In the genomic region with DNA sequence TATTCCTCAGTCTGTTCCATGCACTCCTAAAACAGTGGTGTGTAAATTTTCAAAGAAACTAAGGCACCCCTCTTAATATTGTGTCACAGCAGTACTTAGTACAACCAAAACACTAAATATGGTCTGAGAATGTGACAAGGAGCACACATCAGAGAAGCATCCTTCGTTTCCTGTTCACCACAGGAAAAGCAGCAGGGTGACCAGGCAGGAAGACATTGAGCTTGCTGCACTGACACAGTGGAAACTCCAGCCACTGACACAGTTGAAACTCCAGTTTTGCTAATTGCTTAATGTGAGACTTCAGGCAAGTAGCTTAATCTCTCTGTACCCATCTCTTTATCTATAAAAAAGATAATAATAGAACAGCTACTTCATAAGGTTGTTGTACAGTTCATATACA, we compare ENCODE assay signal across 36 cellular contexts.
"Had no signal": no experiment of that assay in that cellular context is flagged by ENCODE, and none has a peak within 500 bp of the region (broad histone marks: within the 10 kb centered on the region; RNA-seq: fewer than 3 reads in every experiment).

No MANE protein-coding gene starts in this region.

- H3K27me3 Mint-ChIP-seq: activated B cell treated with CpG ODN at 0.5 μM for 24 hours; activated CD4-positive, alpha-beta T cell treated with anti-CD3 and anti-CD28 coated beads, Interleukin-2, amount 10 ng/mL, durations not matched to agents 24 days and 14 days; activated naive CD4-positive, alpha-beta T cell treated with anti-CD3 and anti-CD28 coated beads, Interleukin-2, amount 10 ng/mL, durations not matched to agents 7 days and 5 days; activated naive CD8-positive, alpha-beta T cell treated with anti-CD3 and anti-CD28 coated beads, Interleukin-2, amount 10 ng/mL, durations not matched to agents 7 days and 5 days had no signal

- H3K4me1 ChIP-seq: ascending aorta had no signal

- H3K27ac ChIP-seq: ascending aorta, cardiac muscle cell, WERI-Rb-1 had no signal

- H3K4me3 ChIP-seq: ascending aorta, cardiac muscle cell had no signal

- H3K27me3 ChIP-seq: ascending aorta, cardiac muscle cell had no signal

- H3K9me3 ChIP-seq: ascending aorta had no signal

- H3K4me3 Mint-ChIP-seq: activated B cell treated with CpG ODN at 0.5 μM for 24 hours; activated CD4-positive, alpha-beta memory T cell treated with anti-CD3 and anti-CD28 coated beads for 36 hours; activated CD4-positive, alpha-beta T cell treated with anti-CD3 and anti-CD28 coated beads, Interleukin-2, amount 10 ng/mL, durations not matched to agents 24 days and 14 days; activated CD8-positive, alpha-beta T cell treated with anti-CD3 and anti-CD28 coated beads for 36 hours; activated naive CD4-positive, alpha-beta T cell treated with anti-CD3 and anti-CD28 coated beads, Interleukin-2, amount 10 ng/mL, durations not matched to agents 7 days and 5 days; activated naive CD4-positive, alpha-beta T cell treated with anti-CD3 and anti-CD28 coated beads, Interleukin-2, amount 50 U/mL, for 24 hours; activated naive CD8-positive, alpha-beta T cell; activated naive CD8-positive, alpha-beta T cell treated with anti-CD3 and anti-CD28 coated beads, Interleukin-2, amount 10 ng/mL, durations not matched to agents 7 days and 5 days; activated naive CD8-positive, alpha-beta T cell treated with anti-CD3 and anti-CD28 coated beads, Interleukin-2, amount 50 U/mL, for 24 hours; activated T-cell treated with anti-CD3 and anti-CD28 coated beads, Interleukin-2, amount 50 U/mL, for 4 hours; activated T-cell treated with anti-CD3 and anti-CD28 coated beads, Interleukin-2, amount 50 U/mL, for 72 hours; activated T-helper 1 cell treated with anti-CD3 and anti-CD28 coated beads, Interleukin-12 subunit alpha, Interleukin-12 subunit beta, Interleukin-2, Interleukin-4 antibody, amounts not matched to agents 30 ng/mL and 10 ng/mL and 1 ng/mL, durations not matched to agents 14 hours and 24 hours and 36 hours; activated T-helper 17 cell treated with anti-CD3 and anti-CD28 coated beads, Interleukin-2, amount 50 U/mL, for 72 hours; brain; central memory CD8-positive, alpha-beta T cell; T-helper 1 cell treated with Interleukin-12 subunit alpha and Interleukin-12 subunit beta and Interleukin-4 antibody, amounts not matched to agents 30 μg/mL and 1 μg/mL, for 36 hours; T-helper 2 cell treated with Interferon-gamma antibody and Interleukin-4, amounts not matched to agents 5 μg/mL and 100 μg/mL, for 36 hours had no signal

- H3K27ac Mint-ChIP-seq: activated B cell treated with CpG ODN at 0.5 μM for 24 hours; activated CD4-positive, alpha-beta memory T cell treated with anti-CD3 and anti-CD28 coated beads for 36 hours; activated CD4-positive, alpha-beta T cell treated with anti-CD3 and anti-CD28 coated beads, Interleukin-2, amount 10 ng/mL, durations not matched to agents 24 days and 14 days; activated CD8-positive, alpha-beta T cell treated with anti-CD3 and anti-CD28 coated beads for 36 hours; activated naive CD4-positive, alpha-beta T cell treated with anti-CD3 and anti-CD28 coated beads, Interleukin-2, amount 10 ng/mL, durations not matched to agents 7 days and 5 days; activated naive CD4-positive, alpha-beta T cell treated with anti-CD3 and anti-CD28 coated beads, Interleukin-2, amount 50 U/mL, for 24 hours; activated naive CD8-positive, alpha-beta T cell; activated naive CD8-positive, alpha-beta T cell treated with anti-CD3 and anti-CD28 coated beads, Interleukin-2, amount 10 ng/mL, durations not matched to agents 7 days and 5 days; activated naive CD8-positive, alpha-beta T cell treated with anti-CD3 and anti-CD28 coated beads, Interleukin-2, amount 50 U/mL, for 24 hours; activated T-cell treated with anti-CD3 and anti-CD28 coated beads, Interleukin-2, amount 50 U/mL, for 72 hours; activated T-helper 1 cell treated with anti-CD3 and anti-CD28 coated beads, Interleukin-12 subunit alpha, Interleukin-12 subunit beta, Interleukin-2, Interleukin-4 antibody, amounts not matched to agents 30 ng/mL and 10 ng/mL and 1 ng/mL, durations not matched to agents 14 hours and 24 hours and 36 hours; activated T-helper 17 cell treated with anti-CD3 and anti-CD28 coated beads, Interleukin-2, amount 50 U/mL, for 72 hours; brain; T-helper 1 cell treated with Interleukin-12 subunit alpha and Interleukin-12 subunit beta and Interleukin-4 antibody, amounts not matched to agents 30 μg/mL and 1 μg/mL, for 36 hours; T-helper 2 cell treated with Interferon-gamma antibody and Interleukin-4, amounts not matched to agents 5 μg/mL and 100 μg/mL, for 36 hours had no signal

- H3K36me3 ChIP-seq: ascending aorta, cardiac muscle cell, WERI-Rb-1 had no signal

- H3K36me3 Mint-ChIP-seq: activated CD4-positive, alpha-beta memory T cell treated with anti-CD3 and anti-CD28 coated beads for 36 hours; activated naive CD4-positive, alpha-beta T cell treated with anti-CD3 and anti-CD28 coated beads, Interleukin-2, amount 10 ng/mL, durations not matched to agents 7 days and 5 days; activated naive CD4-positive, alpha-beta T cell treated with anti-CD3 and anti-CD28 coated beads, Interleukin-2, amount 50 U/mL, for 24 hours; activated naive CD8-positive, alpha-beta T cell; activated naive CD8-positive, alpha-beta T cell treated with anti-CD3 and anti-CD28 coated beads, Interleukin-2, amount 10 ng/mL, durations not matched to agents 7 days and 5 days; brain had no signal

- DNase-seq: activated B cell treated with CpG ODN at 0.5 μM for 24 hours; activated CD4-positive, alpha-beta memory T cell treated with anti-CD3 and anti-CD28 coated beads for 36 hours; activated CD4-positive, alpha-beta T cell treated with anti-CD3 and anti-CD28 coated beads for 4 hours; activated CD4-positive, alpha-beta T cell treated with anti-CD3 and anti-CD28 coated beads, Interleukin-2, amount 10 ng/mL, durations not matched to agents 24 days and 14 days; activated CD4-positive, alpha-beta T cell treated with anti-CD3 and anti-CD28 coated beads, Interleukin-2, amount 50 U/mL, for 1 hour; activated CD4-positive, alpha-beta T cell treated with anti-CD3 and anti-CD28 coated beads, Interleukin-2, amount 50 U/mL, for 4 hours; activated CD4-positive, CD25-positive, alpha-beta regulatory T cell treated with anti-CD3 and anti-CD28 coated beads, Interleukin-2, amount 50 U/mL, for 72 hours; activated CD8-positive, alpha-beta memory T cell treated with anti-CD3 and anti-CD28 coated beads, Interleukin-2, amount 50 U/mL, for 4 hours; activated CD8-positive, alpha-beta T cell treated with anti-CD3 and anti-CD28 coated beads for 36 hours; activated effector memory CD4-positive, alpha-beta T cell treated with anti-CD3 and anti-CD28 coated beads, Interleukin-2, amount 50 U/mL, for 16 hours; activated naive CD4-positive, alpha-beta T cell treated with anti-CD3 and anti-CD28 coated beads, Interleukin-2, amount 10 ng/mL, durations not matched to agents 7 days and 5 days; activated naive CD4-positive, alpha-beta T cell treated with Interleukin-2 at 50 U/mL for 16 hours; activated naive CD8-positive, alpha-beta T cell treated with anti-CD3 and anti-CD28 coated beads, Interleukin-2, amount 10 ng/mL, durations not matched to agents 7 days and 5 days; activated naive CD8-positive, alpha-beta T cell treated with anti-CD3 and anti-CD28 coated beads, Interleukin-2, amount 50 U/mL, for 24 hours; activated T-cell treated with anti-CD3 and anti-CD28 coated beads for 4 hours; activated T-cell treated with anti-CD3 and anti-CD28 coated beads, Interleukin-2, amount 50 U/mL, for 1 hour; activated T-cell treated with anti-CD3 and anti-CD28 coated beads, Interleukin-2, amount 50 U/mL, for 4 hours; activated T-cell treated with anti-CD3 and anti-CD28 coated beads, Interleukin-2, amount 50 U/mL, for 72 hours; amygdala; anterior cingulate cortex; caudate nucleus; cerebellar nuclear complex; T-helper 1 cell; T-helper 2 cell; T-helper 9 cell; WERI-Rb-1 had no signal

- ATAC-seq: activated CD8-positive, alpha-beta T cell treated with anti-CD3 and anti-CD28 coated beads for 36 hours; activated naive CD8-positive, alpha-beta T cell treated with anti-CD3 and anti-CD28 coated beads, Interleukin-2, amount 50 U/mL, for 24 hours; activated T-cell treated with anti-CD3 and anti-CD28 coated beads, Interleukin-2, amount 50 U/mL, for 4 hours; activated T-cell treated with anti-CD3 and anti-CD28 coated beads, Interleukin-2, amount 50 U/mL, for 72 hours; activated T-helper 17 cell treated with anti-CD3 and anti-CD28 coated beads, Interleukin-2, amount 50 U/mL, for 72 hours had no signal

- H3K4me1 Mint-ChIP-seq: activated B cell treated with CpG ODN at 0.5 μM for 24 hours; activated CD4-positive, alpha-beta T cell treated with anti-CD3 and anti-CD28 coated beads, Interleukin-2, amount 10 ng/mL, durations not matched to agents 24 days and 14 days; activated naive CD4-positive, alpha-beta T cell treated with anti-CD3 and anti-CD28 coated beads, Interleukin-2, amount 10 ng/mL, durations not matched to agents 7 days and 5 days; activated naive CD4-positive, alpha-beta T cell treated with anti-CD3 and anti-CD28 coated beads, Interleukin-2, amount 50 U/mL, for 24 hours; activated naive CD8-positive, alpha-beta T cell treated with anti-CD3 and anti-CD28 coated beads, Interleukin-2, amount 50 U/mL, for 24 hours; activated T-helper 17 cell treated with anti-CD3 and anti-CD28 coated beads, Interleukin-2, amount 50 U/mL, for 72 hours; brain; central memory CD8-positive, alpha-beta T cell had no signal

- H3K9me3 Mint-ChIP-seq: activated CD4-positive, alpha-beta T cell treated with anti-CD3 and anti-CD28 coated beads, Interleukin-2, amount 10 ng/mL, durations not matched to agents 24 days and 14 days; activated naive CD4-positive, alpha-beta T cell treated with anti-CD3 and anti-CD28 coated beads, Interleukin-2, amount 50 U/mL, for 24 hours; activated T-helper 1 cell treated with anti-CD3 and anti-CD28 coated beads, Interleukin-12 subunit alpha, Interleukin-12 subunit beta, Interleukin-2, Interleukin-4 antibody, amounts not matched to agents 30 ng/mL and 10 ng/mL and 1 ng/mL, durations not matched to agents 14 hours and 24 hours and 36 hours had no signal
